Comparison of ENCODE assay signal across 8 cellular contexts in genomic region chr15:40320931-40321371, GRCh38. TPM values are rescaled to one million over a fixed set of nuclear protein-coding genes. Genes with fewer than 3 reads are reported as not detected.
DNase-seq lines count a peak whose midpoint lies in the region; ATAC-seq, FAIRE-seq and TF ChIP-seq lines count a peak whose summit lies in the region.

No MANE protein-coding gene starts in this region.

- peak; percentile 72 for FAIRE-seq in HepG2 (lab: Jason Lieb, UNC)

- intact Hi-C loops in HepG2 (cut with micrococcal nuclease; ENCODE audit: unreplicated experiment): loop anchor here (1.0 to 5.0 kb wide), 2 partner anchors 17 to 101 kb away; no protein-coding TSS in a partner anchor

- no peak overlapping the region for H2AFZ ChIP-seq in HepG2 (ENCODE audit: low read length)

- in situ Hi-C loops in HepG2 (cut with HindIII; ENCODE audit: extremely low pct_ligation_motif_present, low pct_unique_long_range_greater_than_20kb): no loop called here

- no peak overlapping the region for H3K4me3 ChIP-seq in GM12864 (ENCODE audit: low read depth, low read length)
- H3K4me3 ChIP-seq in HepG2 (replicated peaks in 1 of 3; ENCODE audit: insufficient read depth in 1 of 3, low read depth in 2 of 3, low read length in 3 of 3): no peak overlapping the region

- H3K4me1 ChIP-seq in HepG2 (ENCODE audit: insufficient read depth, low read length): peaks cover 42% of the 10 kb centered on the region

- ATAC-seq in HepG2 (peak; percentile 25; the same call in 2 of the 3 replicates), GM19328 (IDR thresholded peaks at IDR 0.05; ENCODE audit: unreplicated experiment) (no peak)
- ATAC-seq in stimulated activated naive CD8-positive, alpha-beta T cell treated with anti-CD3 and anti-CD28 coated beads, Interleukin-15, Interleukin-2, amounts not matched to agents 100 U/mL and 50 U/mL, for 24 hours: no peak

- CTCF ChIA-PET in HepG2 (lab: Yijun Ruan, JAX; ENCODE audit: low intra/inter-chr PET ratio, low total read pairs): interaction anchor here (1.1 to 4.6 kb wide), 4 partner anchors 17 to 101 kb away, joined by 5 to 19 read pairs (median 10); partner anchors contain the start of gene CCDC9B

- peaks cover 0 to 11% of the 10 kb centered on the region in 2 experiments; a peak in 2 of 5 replicates for H3K27me3 ChIP-seq in HepG2 (ENCODE audit: control insufficient read depth in 1 of 2, insufficient read depth in 2 of 2, low read length in 2 of 2)

- no TSS peak for BruUV-seq in HepG2 (replicated peaks; lab: Mats Ljungman, UMichigan)

- H3K9me3 ChIP-seq in HepG2 (ENCODE audit: low read length): no peaks in the 10 kb centered on the region

- H3K9ac ChIP-seq in HepG2 (ENCODE audit: insufficient read depth, low read depth, low read length): no peak overlapping the region

- no peaks in the 10 kb centered on the region for H4K20me1 ChIP-seq in HepG2 (ENCODE audit: insufficient read depth, low read length)

- TF ChIP-seq EP300 in HepG2 (IDR thresholded peaks at IDR 0.05; ENCODE audit: low read depth in 2 of 2, low read length in 2 of 2): no peak
- no peak for TF ChIP-seq EP300 in HepG2 (CRISPR knock-in tag; IDR thresholded peaks at IDR 0.05; ENCODE audit: borderline replicate concordance)

- H3K27ac ChIP-seq in HepG2 (ENCODE audit: extremely low read length, insufficient read depth, low read length): no peak overlapping the region

- POLR2A ChIA-PET in HepG2 (lab: Yijun Ruan, JAX): no interaction called here

- DNase-seq in A172 (ENCODE audit: low spot score) (peak; percentile 42), GM12864 (ENCODE audit: low read depth) (no peak), NCI-H146 treated with DMSO at 0.1 percent for 48 hours (lab: John Stamatoyannopoulos, UW; ENCODE audit: unreplicated experiment) (peak; percentile 51), T1000 (lab: John Stamatoyannopoulos, UW) (peak; percentile 10), cerebellar cortex (ENCODE audit: low spot score) (peak; percentile 92), HepG2 (ENCODE audit: low spot score) (peak; percentile 66)
- DNase-seq in stimulated activated naive CD8-positive, alpha-beta T cell treated with anti-CD3 and anti-CD28 coated beads, Interleukin-15, Interleukin-2, amounts not matched to agents 100 U/mL and 50 U/mL, for 24 hours: peak; percentile 54

- H3K36me3 ChIP-seq in HepG2 (replicated peaks in 1 of 2; ENCODE audit: control insufficient read depth in 1 of 2, insufficient read depth in 2 of 2, low read length in 2 of 2): no peaks in the 10 kb centered on the region

- TF ChIP-seq CTCF in GM12864 (IDR thresholded peaks at IDR 0.05; ENCODE audit: low read depth, low read length, missing control alignments) (peak; percentile 82), HepG2 (CRISPR knock-in tag; IDR thresholded peaks at IDR 0.05) (peak; percentile 73)

- H3K79me2 ChIP-seq in HepG2 (ENCODE audit: insufficient read depth, low read length): no peaks in the 10 kb centered on the region

- H3K4me2 ChIP-seq in HepG2 (ENCODE audit: low read depth, low read length): no peak overlapping the region

- WGBS in HepG2 (ENCODE audit: low lambda C conversion rate): 0% methylated on average over 2 of the region's 2 CpGs

- TF ChIP-seq RAD21 in HepG2 (CRISPR knock-in tag; IDR thresholded peaks at IDR 0.05): no peak

- no peak for TF ChIP-seq POLR2A in HepG2 (IDR thresholded peaks at IDR 0.05; ENCODE audit: insufficient read depth in 1 of 2, low read depth in 2 of 2, low read length in 2 of 2)

RNA-seq across cellular contexts. Expression of gene INAFM2, which starts 2.5 kb away (rescaled TPM):
- total RNA-seq in A172 (2014; rRNA removed; shearing (Covaris generic)): 12.7 and 14.7 TPM in 2 replicates
- 6.5 and 8.1 TPM in 2 replicates for total RNA-seq in HepG2 (2016; rRNA removed; fragmentation: Illumina TruSeq; extraction: Trizol)
- total RNA-seq in HepG2 (2016; cell fraction: cytosol; rRNA removed; fragmentation: Illumina TruSeq; extraction: Trizol; ENCODE audit: low read depth): 2.3 and 2.5 TPM in 2 replicates
- 6.7 and 7.0 TPM in 2 replicates for total RNA-seq in HepG2 (2016; cell fraction: insoluble cytoplasmic fraction; rRNA removed; fragmentation: Illumina TruSeq; extraction: Trizol)
- 8.8 and 9.5 TPM in 2 replicates for total RNA-seq in HepG2 (2016; cell fraction: membrane; rRNA removed; fragmentation: Illumina TruSeq; extraction: Trizol)
- total RNA-seq in HepG2 (2016; cell fraction: nucleus; rRNA removed; fragmentation: Illumina TruSeq; extraction: Trizol): 5.3 and 7.0 TPM in 2 replicates
- polyA plus RNA-seq in HepG2 (2011; rRNA removed): 5.4 and 5.5 TPM in 2 replicates
- polyA plus RNA-seq in HepG2 (2011; cell fraction: cytosol; rRNA removed): 2.7 and 3.4 TPM in 2 replicates
- 2.2 and 2.7 TPM in 2 replicates for polyA plus RNA-seq in HepG2 (2011; cell fraction: nucleus; rRNA removed)
- polyA plus RNA-seq in HepG2 (2012): 4.1 and 4.6 TPM in 2 replicates
- polyA plus RNA-seq in HepG2 (2016; cell fraction: cytosol; fragmentation: Illumina TruSeq; extraction: Trizol; ENCODE audit: low read depth): 1.7 and 3.1 TPM in 2 replicates
- 6.6 and 7.4 TPM in 2 replicates for polyA plus RNA-seq in HepG2 (2016; cell fraction: insoluble cytoplasmic fraction; fragmentation: Illumina TruSeq; extraction: Trizol; ENCODE audit: low read depth)
- 5.0 and 6.1 TPM in 2 replicates for polyA plus RNA-seq in HepG2 (2016; cell fraction: membrane; fragmentation: Illumina TruSeq; extraction: Trizol; ENCODE audit: low read depth)
- 5.7 and 8.4 TPM in 2 replicates for polyA plus RNA-seq in HepG2 (2016; cell fraction: nucleus; fragmentation: Illumina TruSeq; extraction: Trizol; ENCODE audit: insufficient read depth, low read depth)
- 3.4 and 5.5 TPM in 2 replicates for polyA minus RNA-seq in HepG2 (2011; rRNA and poly(A)+ RNA removed; ENCODE audit: low replicate concordance)
- 4.6 and 5.2 TPM in 2 replicates for polyA minus RNA-seq in HepG2 (2011; cell fraction: cytosol; rRNA and poly(A)+ RNA removed)
- polyA minus RNA-seq in HepG2 (2011; cell fraction: nucleus; rRNA and poly(A)+ RNA removed): 2.2 and 4.2 TPM in 2 replicates

RNA-seq across cellular contexts. Expression of gene PLCB2, which starts 13.2 kb away (rescaled TPM):
- total RNA-seq in A172 (2014; rRNA removed; shearing (Covaris generic)): not detected in 2 replicates
- total RNA-seq in HepG2 (2016; rRNA removed; fragmentation: Illumina TruSeq; extraction: Trizol): not detected in 2 replicates
- not detected in 2 replicates for total RNA-seq in HepG2 (2016; cell fraction: cytosol; rRNA removed; fragmentation: Illumina TruSeq; extraction: Trizol; ENCODE audit: low read depth)
- total RNA-seq in HepG2 (2016; cell fraction: insoluble cytoplasmic fraction; rRNA removed; fragmentation: Illumina TruSeq; extraction: Trizol): not detected in 2 replicates
- not detected in 2 replicates for total RNA-seq in HepG2 (2016; cell fraction: membrane; rRNA removed; fragmentation: Illumina TruSeq; extraction: Trizol)
- not detected in 2 replicates for total RNA-seq in HepG2 (2016; cell fraction: nucleus; rRNA removed; fragmentation: Illumina TruSeq; extraction: Trizol)
- polyA plus RNA-seq in HepG2 (2011; rRNA removed): 0.11 TPM in 1 of 2 replicates, not detected in the other
- 0.05 and 0.06 TPM in 2 replicates for polyA plus RNA-seq in HepG2 (2011; cell fraction: cytosol; rRNA removed)
- 0.39 and 0.71 TPM in 2 replicates for polyA plus RNA-seq in HepG2 (2011; cell fraction: nucleus; rRNA removed)
- polyA plus RNA-seq in HepG2 (2012): not detected in 2 replicates
- not detected in 2 replicates for polyA plus RNA-seq in HepG2 (2016; cell fraction: cytosol; fragmentation: Illumina TruSeq; extraction: Trizol; ENCODE audit: low read depth)
- polyA plus RNA-seq in HepG2 (2016; cell fraction: insoluble cytoplasmic fraction; fragmentation: Illumina TruSeq; extraction: Trizol; ENCODE audit: low read depth): not detected in 2 replicates
- polyA plus RNA-seq in HepG2 (2016; cell fraction: membrane; fragmentation: Illumina TruSeq; extraction: Trizol; ENCODE audit: low read depth): not detected in 2 replicates
- polyA plus RNA-seq in HepG2 (2016; cell fraction: nucleus; fragmentation: Illumina TruSeq; extraction: Trizol; ENCODE audit: insufficient read depth, low read depth): not detected in 2 replicates
- polyA minus RNA-seq in HepG2 (2011; rRNA and poly(A)+ RNA removed; ENCODE audit: low replicate concordance): 29.2 TPM in 1 of 2 replicates, not detected in the other
- polyA minus RNA-seq in HepG2 (2011; cell fraction: cytosol; rRNA and poly(A)+ RNA removed): not detected in 2 replicates
- polyA minus RNA-seq in HepG2 (2011; cell fraction: nucleus; rRNA and poly(A)+ RNA removed): not detected in 2 replicates

RNA-seq across cellular contexts. Expression of gene CCDC9B, which starts 19.8 kb away (rescaled TPM):
- total RNA-seq in A172 (2014; rRNA removed; shearing (Covaris generic)): 4.4 and 12.1 TPM in 2 replicates
- total RNA-seq in HepG2 (2016; rRNA removed; fragmentation: Illumina TruSeq; extraction: Trizol): 1.0 and 1.6 TPM in 2 replicates
- total RNA-seq in HepG2 (2016; cell fraction: cytosol; rRNA removed; fragmentation: Illumina TruSeq; extraction: Trizol; ENCODE audit: low read depth): 0.20 and 0.71 TPM in 2 replicates
- 0.89 and 1.7 TPM in 2 replicates for total RNA-seq in HepG2 (2016; cell fraction: insoluble cytoplasmic fraction; rRNA removed; fragmentation: Illumina TruSeq; extraction: Trizol)
- total RNA-seq in HepG2 (2016; cell fraction: membrane; rRNA removed; fragmentation: Illumina TruSeq; extraction: Trizol): 0.74 and 0.79 TPM in 2 replicates
- 5.4 and 6.0 TPM in 2 replicates for total RNA-seq in HepG2 (2016; cell fraction: nucleus; rRNA removed; fragmentation: Illumina TruSeq; extraction: Trizol)
- 0.98 and 1.3 TPM in 2 replicates for polyA plus RNA-seq in HepG2 (2011; rRNA removed)
- polyA plus RNA-seq in HepG2 (2011; cell fraction: cytosol; rRNA removed): 0.34 and 0.46 TPM in 2 replicates
- 16.0 and 21.0 TPM in 2 replicates for polyA plus RNA-seq in HepG2 (2011; cell fraction: nucleus; rRNA removed)
- 1.9 and 2.3 TPM in 2 replicates for polyA plus RNA-seq in HepG2 (2012)
- 0.20 and 0.31 TPM in 2 replicates for polyA plus RNA-seq in HepG2 (2016; cell fraction: cytosol; fragmentation: Illumina TruSeq; extraction: Trizol; ENCODE audit: low read depth)
- 0.72 and 1.5 TPM in 2 replicates for polyA plus RNA-seq in HepG2 (2016; cell fraction: insoluble cytoplasmic fraction; fragmentation: Illumina TruSeq; extraction: Trizol; ENCODE audit: low read depth)
- 0.16 and 0.26 TPM in 2 replicates for polyA plus RNA-seq in HepG2 (2016; cell fraction: membrane; fragmentation: Illumina TruSeq; extraction: Trizol; ENCODE audit: low read depth)
- 10.8 and 14.7 TPM in 2 replicates for polyA plus RNA-seq in HepG2 (2016; cell fraction: nucleus; fragmentation: Illumina TruSeq; extraction: Trizol; ENCODE audit: insufficient read depth, low read depth)
- polyA minus RNA-seq in HepG2 (2011; rRNA and poly(A)+ RNA removed; ENCODE audit: low replicate concordance): 3.8 and 11.1 TPM in 2 replicates
- 0.69 and 2.3 TPM in 2 replicates for polyA minus RNA-seq in HepG2 (2011; cell fraction: cytosol; rRNA and poly(A)+ RNA removed)
- polyA minus RNA-seq in HepG2 (2011; cell fraction: nucleus; rRNA and poly(A)+ RNA removed): 16.1 and 20.5 TPM in 2 replicates

RNA-seq across cellular contexts. Expression of gene PHGR1, which starts 29.9 kb away (rescaled TPM):
- total RNA-seq in A172 (2014; rRNA removed; shearing (Covaris generic)): not detected in 2 replicates
- total RNA-seq in HepG2 (2016; rRNA removed; fragmentation: Illumina TruSeq; extraction: Trizol): not detected in 2 replicates
- total RNA-seq in HepG2 (2016; cell fraction: cytosol; rRNA removed; fragmentation: Illumina TruSeq; extraction: Trizol; ENCODE audit: low read depth): not detected in 2 replicates
- total RNA-seq in HepG2 (2016; cell fraction: insoluble cytoplasmic fraction; rRNA removed; fragmentation: Illumina TruSeq; extraction: Trizol): not detected in 2 replicates
- total RNA-seq in HepG2 (2016; cell fraction: membrane; rRNA removed; fragmentation: Illumina TruSeq; extraction: Trizol): not detected in 2 replicates
- not detected in 2 replicates for total RNA-seq in HepG2 (2016; cell fraction: nucleus; rRNA removed; fragmentation: Illumina TruSeq; extraction: Trizol)
- polyA plus RNA-seq in HepG2 (2011; rRNA removed): not detected in 2 replicates
- not detected in 2 replicates for polyA plus RNA-seq in HepG2 (2011; cell fraction: cytosol; rRNA removed)
- not detected in 2 replicates for polyA plus RNA-seq in HepG2 (2011; cell fraction: nucleus; rRNA removed)
- polyA plus RNA-seq in HepG2 (2012): not detected in 2 replicates
- polyA plus RNA-seq in HepG2 (2016; cell fraction: cytosol; fragmentation: Illumina TruSeq; extraction: Trizol; ENCODE audit: low read depth): not detected in 2 replicates
- polyA plus RNA-seq in HepG2 (2016; cell fraction: insoluble cytoplasmic fraction; fragmentation: Illumina TruSeq; extraction: Trizol; ENCODE audit: low read depth): not detected in 2 replicates
- polyA plus RNA-seq in HepG2 (2016; cell fraction: membrane; fragmentation: Illumina TruSeq; extraction: Trizol; ENCODE audit: low read depth): not detected in 2 replicates
- polyA plus RNA-seq in HepG2 (2016; cell fraction: nucleus; fragmentation: Illumina TruSeq; extraction: Trizol; ENCODE audit: insufficient read depth, low read depth): not detected in 2 replicates
- not detected in 2 replicates for polyA minus RNA-seq in HepG2 (2011; rRNA and poly(A)+ RNA removed; ENCODE audit: low replicate concordance)
- not detected in 2 replicates for polyA minus RNA-seq in HepG2 (2011; cell fraction: cytosol; rRNA and poly(A)+ RNA removed)
- polyA minus RNA-seq in HepG2 (2011; cell fraction: nucleus; rRNA and poly(A)+ RNA removed): not detected in 2 replicates

RNA-seq across cellular contexts. Expression of gene DISP2, which starts 37.1 kb away (rescaled TPM):
- 0.19 and 0.36 TPM in 2 replicates for total RNA-seq in A172 (2014; rRNA removed; shearing (Covaris generic))
- total RNA-seq in HepG2 (2016; rRNA removed; fragmentation: Illumina TruSeq; extraction: Trizol): 0.09 and 0.15 TPM in 2 replicates
- 0.20 TPM in 1 of 2 replicates, not detected in the other for total RNA-seq in HepG2 (2016; cell fraction: cytosol; rRNA removed; fragmentation: Illumina TruSeq; extraction: Trizol; ENCODE audit: low read depth)
- 0.01 and 0.15 TPM in 2 replicates for total RNA-seq in HepG2 (2016; cell fraction: insoluble cytoplasmic fraction; rRNA removed; fragmentation: Illumina TruSeq; extraction: Trizol)
- 0.14 and 0.25 TPM in 2 replicates for total RNA-seq in HepG2 (2016; cell fraction: membrane; rRNA removed; fragmentation: Illumina TruSeq; extraction: Trizol)
- total RNA-seq in HepG2 (2016; cell fraction: nucleus; rRNA removed; fragmentation: Illumina TruSeq; extraction: Trizol): 0.09 and 0.88 TPM in 2 replicates
- polyA plus RNA-seq in HepG2 (2011; rRNA removed): 0.07 and 0.32 TPM in 2 replicates
- polyA plus RNA-seq in HepG2 (2011; cell fraction: cytosol; rRNA removed): 0.03 and 0.05 TPM in 2 replicates
- polyA plus RNA-seq in HepG2 (2011; cell fraction: nucleus; rRNA removed): 0.12 and 0.14 TPM in 2 replicates
- 0.03 and 0.12 TPM in 2 replicates for polyA plus RNA-seq in HepG2 (2012)
- polyA plus RNA-seq in HepG2 (2016; cell fraction: cytosol; fragmentation: Illumina TruSeq; extraction: Trizol; ENCODE audit: low read depth): 0.01 and 0.08 TPM in 2 replicates
- 0.03 and 0.20 TPM in 2 replicates for polyA plus RNA-seq in HepG2 (2016; cell fraction: insoluble cytoplasmic fraction; fragmentation: Illumina TruSeq; extraction: Trizol; ENCODE audit: low read depth)
- 0.26 and 0.30 TPM in 2 replicates for polyA plus RNA-seq in HepG2 (2016; cell fraction: membrane; fragmentation: Illumina TruSeq; extraction: Trizol; ENCODE audit: low read depth)
- 1.5 and 2.3 TPM in 2 replicates for polyA plus RNA-seq in HepG2 (2016; cell fraction: nucleus; fragmentation: Illumina TruSeq; extraction: Trizol; ENCODE audit: insufficient read depth, low read depth)
- polyA minus RNA-seq in HepG2 (2011; rRNA and poly(A)+ RNA removed; ENCODE audit: low replicate concordance): 0.40 and 1.0 TPM in 2 replicates
- polyA minus RNA-seq in HepG2 (2011; cell fraction: cytosol; rRNA and poly(A)+ RNA removed): 0.09 and 0.59 TPM in 2 replicates
- 0.37 and 0.64 TPM in 2 replicates for polyA minus RNA-seq in HepG2 (2011; cell fraction: nucleus; rRNA and poly(A)+ RNA removed)
